ENCODE assay signal across 1 cellular context in genomic region chr11:119531623-119532022, GRCh38.
TF ChIP-seq lines count a peak whose summit lies in the region.

No MANE protein-coding gene starts in this region.

TF ChIP-seq in H1, 55 proteins besides CTCF, POLR2A, EP300 and RAD21:
- no peak for TF ChIP-seq RFX5 (IDR thresholded peaks at IDR 0.05; ENCODE audit: borderline replicate concordance, low read depth, low read length)
- no peak for TF ChIP-seq CHD1 (IDR thresholded peaks at IDR 0.05; ENCODE audit: low read depth, low read length)
- no peak for TF ChIP-seq RXRA (IDR thresholded peaks at IDR 0.05; ENCODE audit: insufficient read depth, low read depth, low read length)
- TF ChIP-seq POLR2AphosphoS5 (IDR thresholded peaks at IDR 0.05; ENCODE audit: low read depth, low read length), result no peak
- TF ChIP-seq EGR1 (IDR thresholded peaks at IDR 0.05; ENCODE audit: borderline replicate concordance, low read depth, low read length), result no peak
- TF ChIP-seq PHF8 (conservative IDR thresholded peaks at IDR 0.05; ENCODE audit: low read depth, low read length), result no peak
- no peak for TF ChIP-seq E2F6 (IDR thresholded peaks at IDR 0.05)
- TF ChIP-seq ASH2L (IDR thresholded peaks at IDR 0.05; ENCODE audit: low read length), result no peak
- no peak for TF ChIP-seq ZNF274 (IDR thresholded peaks at IDR 0.05; ENCODE audit: borderline replicate concordance, extremely low read depth, low read length)
- no peak for TF ChIP-seq CHD7 (IDR thresholded peaks at IDR 0.05; ENCODE audit: insufficient replicate concordance, low read length)
- no peak for TF ChIP-seq SP1 (IDR thresholded peaks at IDR 0.05; ENCODE audit: low read depth, low read length)
TF ChIP-seq in H1: peak in this region for 0.
